ENCODE assay signal across 8 cellular contexts in the genomic region with DNA sequence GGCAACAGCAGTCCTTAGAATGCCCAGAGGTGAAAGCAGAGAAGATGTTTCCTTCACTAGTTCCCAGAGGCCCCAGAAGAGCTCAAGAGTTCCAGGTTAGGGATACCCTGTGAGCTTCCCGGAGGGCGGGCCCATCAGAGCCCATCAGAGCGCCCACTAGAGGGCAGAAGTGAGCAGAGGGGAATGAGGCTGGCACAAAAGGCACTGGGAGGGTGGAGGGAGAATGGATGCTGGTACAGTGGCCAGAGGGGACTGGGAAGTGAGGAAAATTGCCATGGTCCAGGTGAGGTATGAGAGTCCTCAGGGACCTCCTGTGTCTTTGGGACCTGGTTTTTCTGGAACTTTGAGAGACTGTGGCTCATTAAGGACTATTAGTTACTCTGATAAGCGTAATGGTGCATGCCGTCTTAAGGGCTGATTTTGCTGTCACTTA. TPM values are rescaled to one million over a fixed set of nuclear protein-coding genes. Genes with fewer than 3 reads are reported as not detected.
DNase-seq lines count a peak whose midpoint lies in the region; ATAC-seq, FAIRE-seq and TF ChIP-seq lines count a peak whose summit lies in the region.

No MANE protein-coding gene starts in this region.

- peak; percentile 41 to 55; a peak in 3 of 5 replicates for TF ChIP-seq RAD21 in A549 (conservative IDR thresholded peaks at IDR 0.05 in 1 of 2, IDR thresholded peaks at IDR 0.05 in 1 of 2)

- no peak for TF ChIP-seq EP300 in A549 (IDR thresholded peaks at IDR 0.05)

- WGBS in A549 (ENCODE audit: missing lambda C conversion rate): 40% methylated on average over 5 of the region's 5 CpGs

- H3K9me3 ChIP-seq in A549: no peaks in the 10 kb centered on the region

- no peak overlapping the region for H3K4me2 ChIP-seq in A549

- peak; percentile 55 for TF ChIP-seq CTCF in A549 (IDR thresholded peaks at IDR 0.05)
- peak; percentile 91 for TF ChIP-seq CTCF in GM12874 (IDR thresholded peaks at IDR 0.05; ENCODE audit: insufficient read depth, low read depth, low read length)
- TF ChIP-seq CTCF in NB4 (IDR thresholded peaks at IDR 0.05; ENCODE audit: low read depth, low read length): peak; percentile 46
- peak; percentile 55 for TF ChIP-seq CTCF in fibroblast of the aortic adventitia (IDR thresholded peaks at IDR 0.05; ENCODE audit: insufficient read depth, low read length)

- CTCF ChIA-PET in A549 (lab: Yijun Ruan, JAX): interaction anchor here (0.7 to 2.8 kb wide), 17 partner anchors 9 to 457 kb away, joined by 3 to 24 read pairs (median 4); a partner anchor contains a TSS

- POLR2A ChIA-PET in A549 (lab: Yijun Ruan, JAX): no interaction called here

- TF ChIP-seq POLR2A in A549 (IDR thresholded peaks at IDR 0.05; ENCODE audit: low read length): no peak
- no peak for TF ChIP-seq POLR2A in NB4 (IDR thresholded peaks at IDR 0.05; ENCODE audit: extremely low read depth, insufficient read length)

- FAIRE-seq in A549 (lab: Jason Lieb, UNC): no peak

- DNase-seq in A549 (ENCODE audit: low read depth in 1 of 2, low spot score in 1 of 2): peak; percentile 50 to 69
- peak; percentile 42 for DNase-seq in NB4 (ENCODE audit: low read depth)
- DNase-seq in activated CD8-positive, alpha-beta memory T cell treated with anti-CD3 and anti-CD28 coated beads for 48 hours (ENCODE audit: low read depth in 2 of 3, low spot score in 2 of 3): peak in 2 of 3 experiments; percentile 27 to 35
- no peak for DNase-seq in fibroblast of the aortic adventitia (ENCODE audit: low read depth)
- peak; percentile 61 to 70 for DNase-seq in stimulated activated CD4-positive, alpha-beta T cell treated with anti-CD3 and anti-CD28 coated beads, Interleukin-2, amount 100 ng/mL, for 24 hours
- no peak for DNase-seq in GOT3 (lab: John Stamatoyannopoulos, UW)
- no peak for DNase-seq in mesenteric fat pad (ENCODE audit: low spot score)

- no peaks in the 10 kb centered on the region for H3K4me1 ChIP-seq in A549

- ATAC-seq in A549: peak; percentile 67 to 97; a peak in 4 of 6 replicates

- no peak overlapping the region for H3K4me3 ChIP-seq in A549
- no peak overlapping the region for H3K4me3 ChIP-seq in NB4 (ENCODE audit: low read depth, low read length)
- H3K4me3 ChIP-seq in fibroblast of the aortic adventitia (ENCODE audit: low read depth, low read length): no peak overlapping the region

- no peak overlapping the region for H3K27ac ChIP-seq in A549

TF ChIP-seq in A549, 52 proteins besides CTCF, POLR2A, EP300 and RAD21:
- TF ChIP-seq, protein P1, sequence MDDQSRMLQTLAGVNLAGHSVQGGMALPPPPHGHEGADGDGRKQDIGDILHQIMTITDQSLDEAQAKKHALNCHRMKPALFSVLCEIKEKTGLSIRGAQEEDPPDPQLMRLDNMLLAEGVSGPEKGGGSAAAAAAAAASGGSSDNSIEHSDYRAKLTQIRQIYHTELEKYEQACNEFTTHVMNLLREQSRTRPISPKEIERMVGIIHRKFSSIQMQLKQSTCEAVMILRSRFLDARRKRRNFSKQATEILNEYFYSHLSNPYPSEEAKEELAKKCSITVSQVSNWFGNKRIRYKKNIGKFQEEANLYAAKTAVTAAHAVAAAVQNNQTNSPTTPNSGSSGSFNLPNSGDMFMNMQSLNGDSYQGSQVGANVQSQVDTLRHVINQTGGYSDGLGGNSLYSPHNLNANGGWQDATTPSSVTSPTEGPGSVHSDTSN (IDR thresholded peaks at IDR 0.05): no peak
- no peak for TF ChIP-seq POLR2AphosphoS2 (conservative IDR thresholded peaks at IDR 0.05; ENCODE audit: low read length)
- no peak for TF ChIP-seq FOSL2 (IDR thresholded peaks at IDR 0.05)
- no peak for TF ChIP-seq FOSL2 (CRISPR knock-in tag; IDR thresholded peaks at IDR 0.05)
- peak; percentile 56 for TF ChIP-seq SMC3 (IDR thresholded peaks at IDR 0.05)
TF ChIP-seq in A549: peak in this region for 1.

RNA-seq across cellular contexts. Expression of a gene that starts 57.3 kb away (rescaled TPM):
- not detected in 2 replicates for polyA plus RNA-seq in A549 (2011; rRNA removed)
- not detected in 2 replicates for polyA plus RNA-seq in A549 (2012; cell fraction: cytosol; rRNA removed)
- not detected in 2 replicates for polyA plus RNA-seq in A549 (2012; cell fraction: nucleus; rRNA removed)
- not detected in 3 replicates for polyA plus RNA-seq in A549 (2017; fragmentation: RNase III; extraction: RNeasy Plus Mini Kit Qiagen cat#74134 plus additional on column Dnase treatment)
- polyA minus RNA-seq in A549 (2011; rRNA and poly(A)+ RNA removed): not detected in 2 replicates
- not detected in 2 replicates for total RNA-seq in fibroblast of the aortic adventitia (ENCODE audit: low replicate concordance)
- total RNA-seq in mesenteric fat pad: not detected

Comparison
In these comparisons a context has a peak if more than half of its experiments do, and no peak if none do; other contexts are left out.
1. DNase-seq: peak in A549 (2 of 2), NB4 (single experiment), activated CD8-positive, alpha-beta memory T cell treated with anti-CD3 and anti-CD28 coated beads for 48 hours (2 of 3) and stimulated activated CD4-positive, alpha-beta T cell treated with anti-CD3 and anti-CD28 coated beads, Interleukin-2, amount 100 ng/mL, for 24 hours (2 of 2); none in fibroblast of the aortic adventitia (single experiment), GOT3 (single experiment) and mesenteric fat pad (single experiment).
2. Peak in every context shown above with its lines, with median percentiles within 50 percentile points of each other: CTCF ChIP-seq.